26 cellular contexts compared by ENCODE assay signal in the genomic region with DNA sequence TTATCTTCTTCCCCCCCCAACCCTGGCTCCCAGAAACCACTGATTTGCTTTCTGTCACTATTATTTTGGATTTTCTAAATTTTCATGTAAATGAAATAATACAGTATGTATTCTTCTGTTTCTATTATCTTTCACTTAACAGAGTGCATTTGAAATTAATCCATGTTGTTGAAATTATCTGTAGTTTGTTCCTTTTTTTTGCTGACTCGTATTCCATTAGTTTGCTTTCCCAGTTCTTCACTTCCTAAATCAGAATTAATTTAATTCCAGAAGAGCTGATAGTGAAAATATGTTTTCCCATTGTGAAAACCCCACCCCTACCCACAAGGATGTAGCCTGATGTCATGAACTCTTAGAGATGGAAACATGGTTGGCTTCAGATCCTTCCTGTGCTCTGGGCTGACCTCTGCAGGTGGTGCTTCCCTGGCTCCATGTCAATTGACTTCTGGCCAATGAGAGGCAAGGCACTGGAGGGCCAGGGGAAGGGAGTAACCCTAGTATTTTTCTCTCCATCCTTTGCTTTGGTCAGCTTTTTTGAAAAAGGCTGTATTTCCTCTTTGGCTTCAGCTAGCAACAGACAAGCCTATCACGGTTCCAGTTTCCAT.
DNase-seq lines count a peak whose midpoint lies in the region; ATAC-seq and TF ChIP-seq lines count a peak whose summit lies in the region.
"Had no signal": no experiment of that assay in that cellular context is flagged by ENCODE, and none has a peak within 500 bp of the region (broad histone marks: within the 10 kb centered on the region; RNA-seq: fewer than 3 reads in every experiment).

No MANE protein-coding gene starts in this region.

- no peak overlapping the region for H3K4me3 ChIP-seq in left lung
- H3K4me3 ChIP-seq: psoas muscle, skin epidermis, upper lobe of left lung had no signal

- H3K27me3 ChIP-seq in left lung, result no peaks in the 10 kb centered on the region
- H3K27me3 ChIP-seq: upper lobe of left lung had no signal

- ATAC-seq in Right ventricle myocardium superior (ENCODE audit: poor library complexity) (peak; percentile 65), left cardiac atrium (no peak), left lung (peak; percentile 18), HG02798 (IDR thresholded peaks at IDR 0.05; ENCODE audit: poor library complexity, unreplicated experiment) (no peak), GM18502 (IDR thresholded peaks at IDR 0.05; ENCODE audit: poor library complexity, unreplicated experiment) (no peak)

- H3K36me3 ChIP-seq in left lung, result no peaks in the 10 kb centered on the region
- H3K36me3 ChIP-seq: upper lobe of left lung had no signal

- H3K27ac ChIP-seq in left lung, result no peak overlapping the region
- H3K27ac ChIP-seq: psoas muscle, upper lobe of left lung had no signal

- H3K4me1 ChIP-seq in left lung, result no peaks in the 10 kb centered on the region
- H3K4me1 ChIP-seq: psoas muscle, upper lobe of left lung had no signal

- intact Hi-C loops in Right ventricle myocardium superior (cut with DNase I) (no loop called here), left cardiac atrium (cut with DNase I) (no loop called here), left lung (cut with DNase I) (no loop called here)

- DNase-seq in Right ventricle myocardium superior, result peak; percentile 46
- DNase-seq in left cardiac atrium, result no peak
- DNase-seq in dermis microvascular lymphatic vessel endothelial cell (ENCODE audit: low read depth in 2 of 2), result peak; percentile 2 to 94
- no peak for DNase-seq in left lung
- DNase-seq in medulla oblongata (ENCODE audit: extremely low spot score), result no peak
- DNase-seq in AG08395 (ENCODE audit: low spot score), result no peak
- DNase-seq: activated B cell treated with CpG ODN at 0.5 μM for 24 hours; activated CD4-positive, alpha-beta T cell treated with anti-CD3 and anti-CD28 coated beads, Interleukin-2, amount 50 U/mL, for 4 hours; activated effector memory CD4-positive, alpha-beta T cell treated with Interleukin-2 at 50 U/mL for 16 hours; activated naive CD8-positive, alpha-beta T cell treated with anti-CD3 and anti-CD28 coated beads, Interleukin-2, amount 10 ng/mL, durations not matched to agents 7 days and 5 days; cerebellar nuclear complex; DMS153; foreskin fibroblast; HCEC 1CT; hypothalamus; islet precursor cell; NCI-H1092 treated with DMSO at 0.1 percent for 48 hours; NCI-H1930; NCI-H748 treated with DMSO at 0.1 percent for 48 hours; psoas muscle; stimulated activated CD4-positive, alpha-beta T cell treated with anti-CD3 and anti-CD28 coated beads, Interleukin-1b, Interleukin-23, amount 100 ng/mL, for 48 hours; T1000; upper lobe of left lung had no signal

- no peaks in the 10 kb centered on the region for H3K9me3 ChIP-seq in left lung
- H3K9me3 ChIP-seq: psoas muscle, upper lobe of left lung had no signal

- TF ChIP-seq CTCF in left lung (IDR thresholded peaks at IDR 0.05), result no peak

Comparison
In these comparisons a context has a peak if more than half of its experiments do, and no peak if none do; other contexts are left out.
1. ATAC-seq: peak in Right ventricle myocardium superior (single experiment) and left lung (single experiment); none in left cardiac atrium (0 of 2), HG02798 (single experiment) and GM18502 (single experiment).
2. DNase-seq: peak in Right ventricle myocardium superior (single experiment) and dermis microvascular lymphatic vessel endothelial cell (2 of 2); none in left cardiac atrium (single experiment), left lung (0 of 2), medulla oblongata (single experiment) and AG08395 (single experiment).